In genomic region chr17:880871-881269, GRCh38 we compare ENCODE assay signal across 12 cellular contexts.
DNase-seq lines count a peak whose midpoint lies in the region; ATAC-seq, FAIRE-seq and TF ChIP-seq lines count a peak whose summit lies in the region.
"Had no signal": no experiment of that assay in that cellular context is flagged by ENCODE, and none has a peak within 500 bp of the region (broad histone marks: within the 10 kb centered on the region; RNA-seq: fewer than 3 reads in every experiment).

No MANE protein-coding gene starts in this region.

- H3K14ac ChIP-seq in IMR-90 (replicated peaks; ENCODE audit: low read depth, low read length), result no peak overlapping the region

- intact Hi-C loops in IMR-90 (cut with micrococcal nuclease), result no loop called here
- intact Hi-C loops in endothelial cell of umbilical vein (cut with micrococcal nuclease), result loop anchor here (1.0 kb wide), 4 partner anchors 34 to 97 kb away; no protein-coding TSS in a partner anchor
- intact Hi-C loops in testis (cut with DNase I; ENCODE audit: low total_unique reads), result no loop called here

- H3K4me1 Mint-ChIP-seq in mesothelial cell of epicardium, result peaks cover 64% of the 10 kb centered on the region

- H3K23ac ChIP-seq in IMR-90 (ENCODE audit: low read depth, low read length), result no peak overlapping the region

- ATAC-seq in IMR-90 (ENCODE audit: low read depth), result no peak
- ATAC-seq in HG03097 (IDR thresholded peaks at IDR 0.05; ENCODE audit: low FRiP score, unreplicated experiment), result no peak

- H3K79me1 ChIP-seq in IMR-90 (ENCODE audit: low read depth in 1 of 2, low read length in 2 of 2), result peaks cover 39 to 79% of the 10 kb centered on the region in 2 experiments

- no peak overlapping the region for H3K56ac ChIP-seq in IMR-90 (ENCODE audit: extremely low read depth, insufficient read depth, low read length)

- H3K36me3 ChIP-seq in IMR-90 (ENCODE audit: control insufficient read depth, insufficient read depth, low read length), result peaks cover 2% of the 10 kb centered on the region; the same call in 1 of the 2 replicates
- no peaks in the 10 kb centered on the region for H3K36me3 ChIP-seq in endothelial cell of umbilical vein (ENCODE audit: control insufficient read depth in 2 of 2, extremely low read depth in 1 of 2, insufficient read depth in 2 of 2, low read length in 2 of 2)
- H3K36me3 ChIP-seq in testis (ENCODE audit: low read depth, missing control alignments), result no peaks in the 10 kb centered on the region

- CTCF ChIA-PET in IMR-90 (lab: Yijun Ruan, JAX) (no interaction called here), endothelial cell of umbilical vein (lab: Charles Lee) (interaction anchor here (1.1 to 6.3 kb wide), 11 partner anchors 20 to 176 kb away, joined by 3 to 224 read pairs (median 18); partner anchors contain the start of genes NXN and TIMM22)

- H3K4me2 ChIP-seq in IMR-90 (ENCODE audit: low read depth, low read length) (no peak overlapping the region), endothelial cell of umbilical vein (ENCODE audit: insufficient read depth, low read length) (peak overlapping the region; percentile 90)

- H3K4me3 ChIP-seq in IMR-90 (ENCODE audit: insufficient read depth, low read depth, low read length), result no peak overlapping the region
- H3K4me3 ChIP-seq in endothelial cell of umbilical vein (replicated peaks in 1 of 3; ENCODE audit: insufficient read depth in 1 of 3, low read depth in 1 of 3, low read length in 3 of 3), result no peak overlapping the region
- H3K4me3 ChIP-seq in testis, result no peak overlapping the region

- H3K9me3 ChIP-seq in IMR-90 (ENCODE audit: control insufficient read depth, insufficient read depth, low read length) (no peaks in the 10 kb centered on the region), endothelial cell of umbilical vein (replicated peaks; ENCODE audit: control insufficient read depth, insufficient read depth, low read length) (no peaks in the 10 kb centered on the region), testis (no peaks in the 10 kb centered on the region)

- H3K27ac ChIP-seq in IMR-90 (ENCODE audit: insufficient read depth, low read length) (no peak overlapping the region), endothelial cell of umbilical vein (ENCODE audit: insufficient read depth, low read depth, low read length) (peak overlapping the region; percentile 95), testis (peak overlapping the region; percentile 68 to 85)

- in situ Hi-C loops in IMR-90 (cut with MboI; ENCODE audit: low sequenced_read_pairs), result no loop called here

- BruUV-seq in IMR-90 (replicated peaks; lab: Mats Ljungman, UMichigan) (no TSS peak), endothelial cell of umbilical vein (replicated peaks; lab: Mats Ljungman, UMichigan) (no TSS peak)

- H3K4me1 ChIP-seq in IMR-90 (ENCODE audit: control insufficient read depth, insufficient read depth, low read length) (peaks cover 23% of the 10 kb centered on the region), endothelial cell of umbilical vein (ENCODE audit: control insufficient read depth, extremely low read depth, insufficient read depth, low read length) (peaks cover 23% of the 10 kb centered on the region), testis (peaks cover 38% of the 10 kb centered on the region)

- H2AK9ac ChIP-seq in IMR-90 (replicated peaks; ENCODE audit: low read depth, low read length, poor library complexity), result peak overlapping the region; percentile 6

- dilution Hi-C loops in IMR-90 (cut with HindIII; ENCODE audit: low sequenced_read_pairs, unreplicated experiment) (no loop called here), endothelial cell of umbilical vein (cut with MboI; ENCODE audit: extremely low pct_ligation_motif_present, low sequenced_read_pairs) (no loop called here)

- WGBS in IMR-90 (ENCODE audit: extremely low coverage in 2 of 2, insufficient read length in 1 of 2), 2 experiments, result no CpG with 5 or more reads among the region's 10 CpGs
- 67 to 77% methylated on average over 7 to 10 of the region's 10 CpGs for WGBS in testis, 2 donors

- H4K5ac ChIP-seq in IMR-90 (ENCODE audit: low read depth, low read length), result no peak overlapping the region

- H3K9me1 ChIP-seq in IMR-90 (ENCODE audit: insufficient read depth, low read length) (peaks cover 29% of the 10 kb centered on the region), endothelial cell of umbilical vein (replicated peaks; ENCODE audit: control insufficient read depth, extremely low read depth, insufficient read depth, low read length) (no peaks in the 10 kb centered on the region)

- H3K9ac ChIP-seq in IMR-90 (ENCODE audit: low read depth, low read length) (no peak overlapping the region), endothelial cell of umbilical vein (replicated peaks; ENCODE audit: extremely low read depth, insufficient read depth, low read length) (peak overlapping the region; percentile 75)

- no peak overlapping the region; the same call in 1 of the 2 replicates for H2AK5ac ChIP-seq in IMR-90 (ENCODE audit: low read depth, low read length)

- H3K36me3 Mint-ChIP-seq in mesothelial cell of epicardium, result peaks cover 6% of the 10 kb centered on the region
- H3K36me3 Mint-ChIP-seq: CD14-positive monocyte had no signal

- TF ChIP-seq POLR2A in IMR-90 (IDR thresholded peaks at IDR 0.05; ENCODE audit: low read depth, low read length) (no peak), endothelial cell of umbilical vein (IDR thresholded peaks at IDR 0.05; ENCODE audit: low read depth, low read length) (no peak), testis (IDR thresholded peaks at IDR 0.05) (no peak)

- no peak overlapping the region for H2BK20ac ChIP-seq in IMR-90 (ENCODE audit: low read depth, low read length)

- no peak for TF ChIP-seq RAD21 in IMR-90 (IDR thresholded peaks at IDR 0.05; ENCODE audit: low read length)

- peak overlapping the region; percentile 29 for H3K4me3 Mint-ChIP-seq in mesothelial cell of epicardium
- H3K4me3 Mint-ChIP-seq: activated CD4-positive, alpha-beta memory T cell treated with anti-CD3 and anti-CD28 coated beads, Interleukin-2, amount 10 ng/mL, durations not matched to agents 7 days and 5 days; activated naive CD4-positive, alpha-beta T cell treated with anti-CD3 and anti-CD28 coated beads for 36 hours had no signal

- H4K91ac ChIP-seq in IMR-90 (ENCODE audit: insufficient read depth, low read depth, low read length), result no peak overlapping the region

- H4K20me1 ChIP-seq in IMR-90 (ENCODE audit: insufficient read depth, low read length), result peaks cover 65% of the 10 kb centered on the region
- no peaks in the 10 kb centered on the region for H4K20me1 ChIP-seq in endothelial cell of umbilical vein (replicated peaks; ENCODE audit: control insufficient read depth, extremely low read depth, insufficient read depth, low read length)

- peak overlapping the region; percentile 18; the same call in 1 of the 2 replicates for H3K4ac ChIP-seq in IMR-90 (ENCODE audit: low read depth, low read length)

- no peak overlapping the region for H3K18ac ChIP-seq in IMR-90 (ENCODE audit: low read depth, low read length)

- no peak overlapping the region for H2BK5ac ChIP-seq in IMR-90 (ENCODE audit: low read depth, low read length, poor library complexity, severe bottlenecking)

- H2BK15ac ChIP-seq in IMR-90 (ENCODE audit: low read depth, low read length), result no peak overlapping the region

- H3K27me3 ChIP-seq in IMR-90 (ENCODE audit: control insufficient read depth, insufficient read depth, low read length), result no peaks in the 10 kb centered on the region
- H3K27me3 ChIP-seq in endothelial cell of umbilical vein (ENCODE audit: control insufficient read depth in 2 of 2, insufficient read depth in 2 of 2, low read length in 2 of 2), result no peaks in the 10 kb centered on the region
- no peaks in the 10 kb centered on the region for H3K27me3 ChIP-seq in testis

- DNase-seq in IMR-90 (no peak), endothelial cell of umbilical vein (ENCODE audit: low read depth, low spot score) (no peak), mesothelial cell of epicardium (ENCODE audit: low spot score in 2 of 2, unreplicated experiment in 2 of 2) (no peak), testis (no peak), D341Med (ENCODE audit: low spot score) (no peak), Kasumi-1 (lab: John Stamatoyannopoulos, UW) (no peak), cortex of kidney (lab: John Stamatoyannopoulos, UW) (no peak)
- DNase-seq: activated CD4-positive, alpha-beta memory T cell treated with anti-CD3 and anti-CD28 coated beads, Interleukin-2, amount 10 ng/mL, durations not matched to agents 7 days and 5 days; activated naive CD4-positive, alpha-beta T cell treated with anti-CD3 and anti-CD28 coated beads for 36 hours; head of caudate nucleus had no signal

- H3K9me3 Mint-ChIP-seq in mesothelial cell of epicardium, result no peaks in the 10 kb centered on the region
- H3K9me3 Mint-ChIP-seq: activated CD4-positive, alpha-beta memory T cell treated with anti-CD3 and anti-CD28 coated beads, Interleukin-2, amount 10 ng/mL, durations not matched to agents 7 days and 5 days; activated naive CD4-positive, alpha-beta T cell treated with anti-CD3 and anti-CD28 coated beads for 36 hours had no signal

- no peak for FAIRE-seq in endothelial cell of umbilical vein (lab: Jason Lieb, UNC)

- H2BK120ac ChIP-seq in IMR-90 (ENCODE audit: low read depth, low read length), result no peak overlapping the region

- no peak for TF ChIP-seq CTCF in IMR-90 (conservative IDR thresholded peaks at IDR 0.05; ENCODE audit: low read depth, low read length)
- TF ChIP-seq CTCF in endothelial cell of umbilical vein (IDR thresholded peaks at IDR 0.05; ENCODE audit: extremely low read depth in 1 of 2, insufficient read depth in 1 of 2, low read depth in 1 of 2, low read length in 2 of 2), result no peak
- TF ChIP-seq CTCF in mesothelial cell of epicardium (IDR thresholded peaks at IDR 0.05; ENCODE audit: unreplicated experiment), result no peak
- TF ChIP-seq CTCF in testis (IDR thresholded peaks at IDR 0.05), result no peak

- peak overlapping the region; percentile 97 for H3K27ac Mint-ChIP-seq in mesothelial cell of epicardium
- H3K27ac Mint-ChIP-seq: activated CD4-positive, alpha-beta memory T cell treated with anti-CD3 and anti-CD28 coated beads, Interleukin-2, amount 10 ng/mL, durations not matched to agents 7 days and 5 days; activated naive CD4-positive, alpha-beta T cell treated with anti-CD3 and anti-CD28 coated beads for 36 hours; CD14-positive monocyte had no signal

- POLR2A ChIA-PET in IMR-90 (lab: Charles Lee; ENCODE audit: unreplicated experiment), result no interaction called here
- POLR2A ChIA-PET in endothelial cell of umbilical vein (lab: Charles Lee), result interaction anchor here (0.5 kb wide), 1 partner anchor 90 kb away, joined by 4 read pairs; no protein-coding TSS in a partner anchor

- no peaks in the 10 kb centered on the region for H3K27me3 Mint-ChIP-seq in mesothelial cell of epicardium (ENCODE audit: low read depth)

- H3K79me2 ChIP-seq in endothelial cell of umbilical vein (ENCODE audit: control insufficient read depth, insufficient read depth, low read length), result no peaks in the 10 kb centered on the region

- H2AFZ ChIP-seq in IMR-90 (replicated peaks; ENCODE audit: low read length, poor library complexity) (no peak overlapping the region), endothelial cell of umbilical vein (ENCODE audit: low read depth, low read length) (no peak overlapping the region)

- no peak overlapping the region for H4K8ac ChIP-seq in IMR-90 (ENCODE audit: low read depth in 2 of 2, low read length in 2 of 2)

TF ChIP-seq in IMR-90, 13 proteins besides CTCF, POLR2A, EP300 and RAD21 (continues in another document):
- TF ChIP-seq BHLHE40 (IDR thresholded peaks at IDR 0.05; ENCODE audit: low read depth, low read length), result no peak
